Comparison of ENCODE assay signal across 8 cellular contexts in the genomic region with DNA sequence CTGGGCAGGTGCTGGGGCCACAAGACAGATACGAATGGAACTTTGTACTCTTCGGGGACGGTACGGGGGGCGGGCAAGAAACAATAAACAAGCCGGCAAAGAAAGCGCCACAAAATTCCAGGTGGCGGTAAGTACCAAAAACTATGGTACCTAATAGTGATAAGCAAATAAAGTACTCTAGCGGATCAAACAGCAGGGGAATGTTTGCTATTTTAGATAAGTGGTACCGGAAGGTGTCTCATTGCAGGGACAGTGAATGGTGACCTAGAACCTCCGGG. TPM values are rescaled to one million over a fixed set of nuclear protein-coding genes. Genes with fewer than 3 reads are reported as not detected.
DNase-seq lines count a peak whose midpoint lies in the region; ATAC-seq and TF ChIP-seq lines count a peak whose summit lies in the region.

No MANE protein-coding gene starts in this region.

- intact Hi-C loops in ascending aorta (cut with DNase I) = no loop called here
- intact Hi-C loops in testis (cut with DNase I; ENCODE audit: low total_unique reads) = loop anchor here (10.0 kb wide), 1 partner anchor 208 kb away; a partner anchor contains a TSS
- intact Hi-C loops in sciatic nerve (cut with DNase I) = loop anchor here (10.0 kb wide), 1 partner anchor 208 kb away; a partner anchor contains a TSS

- no peaks in the 10 kb centered on the region for H3K36me3 ChIP-seq in ascending aorta
- H3K36me3 ChIP-seq in liver (ENCODE audit: control insufficient read depth in 4 of 4, insufficient read depth in 3 of 4, low read depth in 1 of 4, low read length in 3 of 4) = no peaks in the 10 kb centered on the region
- no peaks in the 10 kb centered on the region for H3K36me3 ChIP-seq in testis (ENCODE audit: low read depth, missing control alignments)

- peak overlapping the region in 1 of 2 donors; percentile 34 for H3K27ac ChIP-seq in ascending aorta
- H3K27ac ChIP-seq in liver (ENCODE audit: low read depth in 1 of 2, low read length in 2 of 2) = no peak overlapping the region
- H3K27ac ChIP-seq in testis = peak overlapping the region; percentile 2 to 46

- ATAC-seq in activated T-cell treated with anti-CD3 and anti-CD28 coated beads, Interleukin-2, amount 50 U/mL, for 4 hours = no peak
- ATAC-seq in HG03432 (IDR thresholded peaks at IDR 0.05; ENCODE audit: unreplicated experiment) (no peak), sciatic nerve (no peak)

- peak overlapping the region; percentile 40 to 62 for H3K4me3 ChIP-seq in ascending aorta
- peak overlapping the region; percentile 10 to 73 (median 68) for H3K4me3 ChIP-seq in liver (ENCODE audit: low read depth in 1 of 3, low read length in 3 of 3)
- H3K4me3 ChIP-seq in testis = peak overlapping the region; percentile 57 to 60

- H3K4me1 ChIP-seq in ascending aorta = peaks cover 0 to 10% of the 10 kb centered on the region in 2 donors
- peaks cover 0 to 19% (median 7%) of the 10 kb centered on the region in 4 donors for H3K4me1 ChIP-seq in liver (ENCODE audit: control insufficient read depth in 4 of 4, insufficient read depth in 4 of 4, low read length in 3 of 4)
- no peaks in the 10 kb centered on the region for H3K4me1 ChIP-seq in testis

- H3K27me3 ChIP-seq in ascending aorta (no peaks in the 10 kb centered on the region), liver (ENCODE audit: control insufficient read depth in 4 of 4, insufficient read depth in 4 of 4, low read length in 3 of 4) (no peaks in the 10 kb centered on the region), testis (no peaks in the 10 kb centered on the region)

- no peaks in the 10 kb centered on the region for H3K36me3 Mint-ChIP-seq in activated T-cell treated with anti-CD3 and anti-CD28 coated beads, Interleukin-2, amount 50 U/mL, for 4 hours (ENCODE audit: insufficient read depth)

- no peak for DNase-seq in activated T-cell treated with anti-CD3 and anti-CD28 coated beads, Interleukin-2, amount 50 U/mL, for 4 hours
- DNase-seq in activated T-cell treated with anti-CD3 and anti-CD28 coated beads for 4 hours = no peak
- DNase-seq in ascending aorta (ENCODE audit: low spot score in 2 of 2) = no peak
- DNase-seq in testis = no peak
- DNase-seq in sciatic nerve (ENCODE audit: low spot score) = no peak
- no peak for DNase-seq in GM20000 (ENCODE audit: low spot score)

- WGBS in liver = 30% methylated on average over 11 of the region's 11 CpGs
- 46 to 57% methylated on average over 11 of the region's 11 CpGs for WGBS in testis, 2 donors

- peaks cover 12% of the 10 kb centered on the region for H3K4me1 Mint-ChIP-seq in activated T-cell treated with anti-CD3 and anti-CD28 coated beads, Interleukin-2, amount 50 U/mL, for 4 hours (ENCODE audit: low read depth)

- no peaks in the 10 kb centered on the region for H3K27me3 Mint-ChIP-seq in activated T-cell treated with anti-CD3 and anti-CD28 coated beads, Interleukin-2, amount 50 U/mL, for 4 hours (ENCODE audit: low read depth)

- no peak for TF ChIP-seq CTCF in ascending aorta (IDR thresholded peaks at IDR 0.05)
- TF ChIP-seq CTCF in liver (IDR thresholded peaks at IDR 0.05; ENCODE audit: low read depth, low read length, missing input control) = no peak
- no peak for TF ChIP-seq CTCF in testis (IDR thresholded peaks at IDR 0.05)
- no peak for TF ChIP-seq CTCF in GM20000 (IDR thresholded peaks at IDR 0.05; ENCODE audit: extremely low read depth, missing control alignments)

- no peak for TF ChIP-seq POLR2A in testis (IDR thresholded peaks at IDR 0.05)

- no peaks in the 10 kb centered on the region for H3K9me3 Mint-ChIP-seq in activated T-cell treated with anti-CD3 and anti-CD28 coated beads, Interleukin-2, amount 50 U/mL, for 4 hours

- peak overlapping the region; percentile 73 for H3K4me3 Mint-ChIP-seq in activated T-cell treated with anti-CD3 and anti-CD28 coated beads, Interleukin-2, amount 50 U/mL, for 4 hours

- TF ChIP-seq RAD21 in liver (IDR thresholded peaks at IDR 0.05) = no peak

- H3K9me3 ChIP-seq in ascending aorta (no peaks in the 10 kb centered on the region), liver (ENCODE audit: control insufficient read depth in 4 of 4, low read length in 3 of 4) (no peaks in the 10 kb centered on the region), testis (no peaks in the 10 kb centered on the region)

- peak overlapping the region in 1 of 2 donors; percentile 31 for H3K9ac ChIP-seq in liver (ENCODE audit: low read depth in 1 of 2, low read length in 2 of 2)

TF ChIP-seq in liver, 16 proteins besides CTCF, POLR2A, EP300 and RAD21:
- TF ChIP-seq RXRA (IDR thresholded peaks at IDR 0.05) = no peak
- TF ChIP-seq FOXA2 (IDR thresholded peaks at IDR 0.05) = no peak
- TF ChIP-seq, protein P1, sequence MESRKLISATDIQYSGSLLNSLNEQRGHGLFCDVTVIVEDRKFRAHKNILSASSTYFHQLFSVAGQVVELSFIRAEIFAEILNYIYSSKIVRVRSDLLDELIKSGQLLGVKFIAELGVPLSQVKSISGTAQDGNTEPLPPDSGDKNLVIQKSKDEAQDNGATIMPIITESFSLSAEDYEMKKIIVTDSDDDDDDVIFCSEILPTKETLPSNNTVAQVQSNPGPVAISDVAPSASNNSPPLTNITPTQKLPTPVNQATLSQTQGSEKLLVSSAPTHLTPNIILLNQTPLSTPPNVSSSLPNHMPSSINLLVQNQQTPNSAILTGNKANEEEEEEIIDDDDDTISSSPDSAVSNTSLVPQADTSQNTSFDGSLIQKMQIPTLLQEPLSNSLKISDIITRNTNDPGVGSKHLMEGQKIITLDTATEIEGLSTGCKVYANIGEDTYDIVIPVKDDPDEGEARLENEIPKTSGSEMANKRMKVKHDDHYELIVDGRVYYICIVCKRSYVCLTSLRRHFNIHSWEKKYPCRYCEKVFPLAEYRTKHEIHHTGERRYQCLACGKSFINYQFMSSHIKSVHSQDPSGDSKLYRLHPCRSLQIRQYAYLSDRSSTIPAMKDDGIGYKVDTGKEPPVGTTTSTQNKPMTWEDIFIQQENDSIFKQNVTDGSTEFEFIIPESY (IDR thresholded peaks at IDR 0.05) = no peak
- TF ChIP-seq, protein P2, sequence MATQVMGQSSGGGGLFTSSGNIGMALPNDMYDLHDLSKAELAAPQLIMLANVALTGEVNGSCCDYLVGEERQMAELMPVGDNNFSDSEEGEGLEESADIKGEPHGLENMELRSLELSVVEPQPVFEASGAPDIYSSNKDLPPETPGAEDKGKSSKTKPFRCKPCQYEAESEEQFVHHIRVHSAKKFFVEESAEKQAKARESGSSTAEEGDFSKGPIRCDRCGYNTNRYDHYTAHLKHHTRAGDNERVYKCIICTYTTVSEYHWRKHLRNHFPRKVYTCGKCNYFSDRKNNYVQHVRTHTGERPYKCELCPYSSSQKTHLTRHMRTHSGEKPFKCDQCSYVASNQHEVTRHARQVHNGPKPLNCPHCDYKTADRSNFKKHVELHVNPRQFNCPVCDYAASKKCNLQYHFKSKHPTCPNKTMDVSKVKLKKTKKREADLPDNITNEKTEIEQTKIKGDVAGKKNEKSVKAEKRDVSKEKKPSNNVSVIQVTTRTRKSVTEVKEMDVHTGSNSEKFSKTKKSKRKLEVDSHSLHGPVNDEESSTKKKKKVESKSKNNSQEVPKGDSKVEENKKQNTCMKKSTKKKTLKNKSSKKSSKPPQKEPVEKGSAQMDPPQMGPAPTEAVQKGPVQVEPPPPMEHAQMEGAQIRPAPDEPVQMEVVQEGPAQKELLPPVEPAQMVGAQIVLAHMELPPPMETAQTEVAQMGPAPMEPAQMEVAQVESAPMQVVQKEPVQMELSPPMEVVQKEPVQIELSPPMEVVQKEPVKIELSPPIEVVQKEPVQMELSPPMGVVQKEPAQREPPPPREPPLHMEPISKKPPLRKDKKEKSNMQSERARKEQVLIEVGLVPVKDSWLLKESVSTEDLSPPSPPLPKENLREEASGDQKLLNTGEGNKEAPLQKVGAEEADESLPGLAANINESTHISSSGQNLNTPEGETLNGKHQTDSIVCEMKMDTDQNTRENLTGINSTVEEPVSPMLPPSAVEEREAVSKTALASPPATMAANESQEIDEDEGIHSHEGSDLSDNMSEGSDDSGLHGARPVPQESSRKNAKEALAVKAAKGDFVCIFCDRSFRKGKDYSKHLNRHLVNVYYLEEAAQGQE (IDR thresholded peaks at IDR 0.05) = no peak
- TF ChIP-seq, protein P3, sequence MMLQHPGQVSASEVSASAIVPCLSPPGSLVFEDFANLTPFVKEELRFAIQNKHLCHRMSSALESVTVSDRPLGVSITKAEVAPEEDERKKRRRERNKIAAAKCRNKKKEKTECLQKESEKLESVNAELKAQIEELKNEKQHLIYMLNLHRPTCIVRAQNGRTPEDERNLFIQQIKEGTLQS (IDR thresholded peaks at IDR 0.05) = no peak
- TF ChIP-seq TAF1 (conservative IDR thresholded peaks at IDR 0.05) = no peak
- no peak for TF ChIP-seq GABPA (IDR thresholded peaks at IDR 0.05 in 1 of 2, conservative IDR thresholded peaks at IDR 0.05 in 1 of 2)
- TF ChIP-seq YY1 (IDR thresholded peaks at IDR 0.05) = no peak
- TF ChIP-seq NR2F2 (IDR thresholded peaks at IDR 0.05) = no peak
- TF ChIP-seq HNF4G (IDR thresholded peaks at IDR 0.05) = no peak
TF ChIP-seq in liver: peak in this region for 0.

RNA-seq across cellular contexts. Expression of a gene that starts 15.1 kb away (rescaled TPM):
- 10 to 100 TPM; 16.5 to 17.4 (median 16.6) TPM for total RNA-seq in activated T-cell treated with anti-CD3 and anti-CD28 coated beads, Interleukin-2, amount 50 U/mL, for 4 hours
- total RNA-seq in ascending aorta (20.1 TPM), liver (10 to 100 TPM; 14.0 to 27.2 TPM), testis (10 to 100 TPM; 16.7 to 19.3 TPM), sciatic nerve (25.9 TPM)
- polyA plus RNA-seq in liver (10 to 100 TPM in 1 of 2 donors, 1 to 10 TPM in 1; 6.7 to 12.6 TPM), testis (ENCODE audit: insufficient read depth, low read depth, low replicate concordance) (14.3 TPM)

RNA-seq across cellular contexts. Expression of a gene that starts 53.5 kb away (rescaled TPM):
- total RNA-seq in activated T-cell treated with anti-CD3 and anti-CD28 coated beads, Interleukin-2, amount 50 U/mL, for 4 hours = 10 to 100 TPM; 35.5 to 41.8 (median 38.4) TPM
- total RNA-seq in ascending aorta (7.7 TPM), liver (100 to 1,000 TPM in 1 of 2 donors, 10 to 100 TPM in 1; 11.5 to 124 TPM), testis (10 to 100 TPM in 1 of 2 donors, 1 to 10 TPM in 1; 9.5 to 16.8 TPM), sciatic nerve (30.1 TPM)
- polyA plus RNA-seq in liver (100 to 1,000 TPM in 1 of 2 donors, 10 to 100 TPM in 1; 61.7 to 127 TPM), testis (ENCODE audit: insufficient read depth, low read depth, low replicate concordance) (35.6 TPM)

Comparison
In these comparisons a context has a peak if more than half of its experiments do, and no peak if none do; other contexts are left out.
1. H3K27ac ChIP-seq: peak in testis (2 of 2); none in liver (0 of 2).
2. Peak in every context shown above with its lines, with median percentiles within 50 percentile points of each other: H3K4me3 ChIP-seq.